8 cellular contexts compared by ENCODE assay signal in the genomic region with DNA sequence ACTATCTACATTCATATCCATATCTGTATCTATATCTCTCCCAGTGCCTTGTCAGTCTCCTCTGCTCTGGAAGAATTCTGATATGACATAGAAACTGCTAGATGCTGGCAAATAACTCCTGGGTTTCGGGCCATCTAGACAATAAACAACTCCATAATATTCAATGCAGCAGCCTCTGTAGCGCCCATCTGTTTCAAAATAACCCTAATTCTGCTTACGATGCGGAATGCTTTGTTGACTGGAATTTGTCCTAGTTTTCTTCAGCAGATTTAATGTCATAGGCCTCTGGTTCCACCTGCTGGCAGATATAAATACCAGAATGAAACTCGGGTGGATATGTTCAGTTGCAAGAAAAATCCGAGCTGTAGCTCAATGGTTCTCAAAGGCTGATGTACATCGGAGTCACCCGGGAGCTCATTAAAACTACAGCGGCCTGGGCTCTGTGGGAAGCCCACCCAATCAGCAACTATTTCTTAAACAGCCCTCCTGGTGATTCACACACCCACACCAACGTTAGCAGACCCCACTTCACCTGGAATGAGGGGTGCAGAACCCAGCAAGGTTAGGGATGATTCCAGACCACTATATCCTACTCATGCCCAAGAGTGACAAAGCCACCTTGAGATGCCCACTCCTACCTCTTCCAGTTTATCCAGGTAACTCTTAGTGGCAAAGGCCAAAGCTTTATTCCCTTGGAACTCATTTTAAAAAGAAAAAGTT.
DNase-seq lines count a peak whose midpoint lies in the region; ATAC-seq and TF ChIP-seq lines count a peak whose summit lies in the region.

No MANE protein-coding gene starts in this region.

- H3K9me3 ChIP-seq in Caco-2 (no peaks in the 10 kb centered on the region), body of pancreas (no peaks in the 10 kb centered on the region), spleen (no peaks in the 10 kb centered on the region)

- H3K4me3 Mint-ChIP-seq in Caco-2 (ENCODE audit: unreplicated experiment) (no peak overlapping the region), immature natural killer cell (no peak overlapping the region)

- no peaks in the 10 kb centered on the region for H3K36me3 ChIP-seq in Caco-2 (ENCODE audit: control insufficient read depth, insufficient read depth, low read length)
- H3K36me3 ChIP-seq in body of pancreas (replicated peaks in 1 of 2; ENCODE audit: insufficient read depth in 1 of 2, low read depth in 2 of 2): no peaks in the 10 kb centered on the region
- H3K36me3 ChIP-seq in spleen: peaks cover 0 to 26% (median 6%) of the 10 kb centered on the region in 6 donors

- H3K36me3 Mint-ChIP-seq in Caco-2 (ENCODE audit: insufficient read depth, unreplicated experiment) (no peaks in the 10 kb centered on the region), immature natural killer cell (peaks cover 0 to 6% (median 3%) of the 10 kb centered on the region in 3 donors)

- peak; percentile 19 for ATAC-seq in HG03457 (IDR thresholded peaks at IDR 0.05; ENCODE audit: unreplicated experiment)
- peak; percentile 73 for ATAC-seq in body of pancreas

- no peak for TF ChIP-seq POLR2A in body of pancreas (IDR thresholded peaks at IDR 0.05)
- TF ChIP-seq POLR2A in spleen (IDR thresholded peaks at IDR 0.05): no peak

- no peak overlapping the region for H3K4me3 ChIP-seq in Caco-2 (ENCODE audit: low read depth, low read length)
- no peak overlapping the region for H3K4me3 ChIP-seq in body of pancreas
- H3K4me3 ChIP-seq in spleen: no peak overlapping the region

- BruUV-seq in Caco-2 (replicated peaks; lab: Mats Ljungman, UMichigan): no TSS peak

- intact Hi-C loops in Caco-2 (cut with micrococcal nuclease; ENCODE audit: unreplicated experiment): loop anchor here (1.0 kb wide), 4 partner anchors 122 to 1317 kb away; no protein-coding TSS in a partner anchor
- intact Hi-C loops in body of pancreas (cut with DNase I): loop anchor here (10.0 kb wide), 2 partner anchors 1101 to 1321 kb away; no protein-coding TSS in a partner anchor
- intact Hi-C loops in spleen (cut with DNase I; ENCODE audit: low total_unique reads): loop anchor here (5.0 to 10.0 kb wide), 3 partner anchors 161 to 1311 kb away; no protein-coding TSS in a partner anchor

- no peaks in the 10 kb centered on the region for H3K27me3 Mint-ChIP-seq in Caco-2 (ENCODE audit: insufficient read depth, unreplicated experiment)
- H3K27me3 Mint-ChIP-seq in immature natural killer cell (ENCODE audit: low read depth in 3 of 3): no peaks in the 10 kb centered on the region

- H3K27me3 ChIP-seq in Caco-2 (replicated peaks; ENCODE audit: control insufficient read depth, insufficient read depth, low read length) (no peaks in the 10 kb centered on the region), body of pancreas (no peaks in the 10 kb centered on the region), spleen (replicated peaks in 1 of 7) (no peaks in the 10 kb centered on the region)

- no peaks in the 10 kb centered on the region for H3K9me3 Mint-ChIP-seq in Caco-2 (ENCODE audit: unreplicated experiment)
- no peaks in the 10 kb centered on the region for H3K9me3 Mint-ChIP-seq in immature natural killer cell

- peaks cover 7% of the 10 kb centered on the region for H3K4me1 Mint-ChIP-seq in Caco-2 (ENCODE audit: low read depth, unreplicated experiment)
- no peaks in the 10 kb centered on the region for H3K4me1 Mint-ChIP-seq in immature natural killer cell

- no peaks in the 10 kb centered on the region for H3K4me1 ChIP-seq in Caco-2
- H3K4me1 ChIP-seq in body of pancreas: peaks cover 5% of the 10 kb centered on the region
- peaks cover 0 to 20% (median 12%) of the 10 kb centered on the region in 6 donors for H3K4me1 ChIP-seq in spleen

- POLR2A ChIA-PET in Caco-2 (lab: Charles Lee): no interaction called here

- CTCF ChIA-PET in Caco-2 (lab: Charles Lee): interaction anchor here (0.7 to 1.0 kb wide), 5 partner anchors 150 to 1096 kb away, joined by 4 to 6 read pairs (median 4); no protein-coding TSS in a partner anchor

- DNase-seq in Caco-2 (peak; percentile 29 to 46), GM19238 (ENCODE audit: insufficient read length, low spot score) (peak; percentile 10), NCI-H69 (lab: John Stamatoyannopoulos, UW) (peak; percentile 57), body of pancreas (peak; percentile 37 to 62 (median 38)), immature natural killer cell (peak in 2 of 3 donors; percentile 1 to 11), spleen (no peak)
- DNase-seq in activated effector memory CD4-positive, alpha-beta T cell treated with Interleukin-2 at 50 U/mL for 16 hours: no peak

- WGBS in body of pancreas, 2 donors: 29 to 31% methylated on average over 10 of the region's 10 CpGs
- 61 to 70% (median 66%) methylated on average over 10 of the region's 10 CpGs for WGBS in spleen, 5 donors

- TF ChIP-seq CTCF in Caco-2 (IDR thresholded peaks at IDR 0.05; ENCODE audit: insufficient read depth in 1 of 2, low read depth in 1 of 2, low read length in 1 of 2, severe bottlenecking in 1 of 2, unreplicated experiment in 1 of 2) (peak; percentile 46 to 49), body of pancreas (IDR thresholded peaks at IDR 0.05) (peak; percentile 39 to 87 (median 66)), spleen (IDR thresholded peaks at IDR 0.05 in 8 of 11, conservative IDR thresholded peaks at IDR 0.05 in 3 of 11) (peak in 9 of 11 experiments; percentile 40 to 67 (median 57))

- H3K27ac ChIP-seq in body of pancreas: no peak overlapping the region
- H3K27ac ChIP-seq in spleen: peak overlapping the region in 4 of 8 donors; percentile 28 to 62 (median 38)

- H3K27ac Mint-ChIP-seq in Caco-2 (ENCODE audit: unreplicated experiment) (no peak overlapping the region), immature natural killer cell (no peak overlapping the region)

Comparison
In these comparisons a context has a peak if more than half of its experiments do, and no peak if none do; other contexts are left out.
1. DNase-seq: peak in Caco-2 (2 of 2), GM19238 (single experiment), NCI-H69 (single experiment), body of pancreas (4 of 4) and immature natural killer cell (2 of 3); none in spleen (single experiment) and activated effector memory CD4-positive, alpha-beta T cell treated with Interleukin-2 at 50 U/mL for 16 hours (single experiment).
2. Peak in every context shown above with its lines, with median percentiles within 50 percentile points of each other: CTCF ChIP-seq.